16 cellular contexts compared by ENCODE assay signal in genomic region chr11:15199693-15200092, GRCh38.
DNase-seq lines count a peak whose midpoint lies in the region; ATAC-seq, FAIRE-seq and TF ChIP-seq lines count a peak whose summit lies in the region.
"Had no signal": no experiment of that assay in that cellular context is flagged by ENCODE, and none has a peak within 500 bp of the region (broad histone marks: within the 10 kb centered on the region; RNA-seq: fewer than 3 reads in every experiment).

No MANE protein-coding gene starts in this region.

- H3K36me3 ChIP-seq in RWPE2 (ENCODE audit: low read depth): no peaks in the 10 kb centered on the region
- no peaks in the 10 kb centered on the region for H3K36me3 ChIP-seq in small intestine (ENCODE audit: control insufficient read depth in 2 of 2, insufficient read depth in 2 of 2, low read length in 2 of 2)
- H3K36me3 ChIP-seq: spleen had no signal

- H3K4me3 ChIP-seq in RWPE2 (ENCODE audit: severe bottlenecking) (no peak overlapping the region), small intestine (ENCODE audit: low read depth in 1 of 2, low read length in 2 of 2) (no peak overlapping the region)
- H3K4me3 ChIP-seq: SK-N-MC, spleen had no signal

- H3K27me3 ChIP-seq in RWPE2 (ENCODE audit: insufficient read depth, poor library complexity, severe bottlenecking) (no peaks in the 10 kb centered on the region), small intestine (ENCODE audit: control insufficient read depth in 2 of 2, insufficient read depth in 2 of 2, low read length in 2 of 2) (no peaks in the 10 kb centered on the region)
- H3K27me3 ChIP-seq: spleen had no signal

- no peak for FAIRE-seq in small intestine (lab: Jason Lieb, UNC)
- FAIRE-seq: colon, GM18507 had no signal

- no peaks in the 10 kb centered on the region for H3K9me3 ChIP-seq in RWPE2 (ENCODE audit: severe bottlenecking)
- H3K9me3 ChIP-seq in small intestine (ENCODE audit: control insufficient read depth, low read depth): no peaks in the 10 kb centered on the region
- H3K9me3 ChIP-seq: spleen had no signal

- no peaks in the 10 kb centered on the region for H3K4me1 ChIP-seq in RWPE2 (ENCODE audit: insufficient read depth, poor library complexity, severe bottlenecking)
- H3K4me1 ChIP-seq in small intestine (ENCODE audit: control insufficient read depth in 2 of 2, insufficient read depth in 1 of 2, low read depth in 1 of 2, low read length in 1 of 2): peaks cover 2 to 6% of the 10 kb centered on the region in 2 donors
- H3K4me1 ChIP-seq: spleen had no signal

- DNase-seq in NCI-H1694 treated with DMSO at 0.1 percent for 48 hours (lab: John Stamatoyannopoulos, UW) (peak; percentile 2), NCI-H1694 (lab: John Stamatoyannopoulos, UW) (no peak), RWPE2 (ENCODE audit: low spot score) (no peak), foreskin melanocyte (peak; percentile 49), small intestine (peak; percentile 28), T-helper 1 cell (no peak)
- DNase-seq: activated CD4-positive, alpha-beta T cell treated with anti-CD3 and anti-CD28 coated beads for 36 hours; activated effector memory CD4-positive, alpha-beta T cell treated with anti-CD3 and anti-CD28 coated beads, Interleukin-2, amount 50 U/mL, for 16 hours; DMS153; NCI-H2171; spleen had no signal

- H3K27ac ChIP-seq in RWPE2 (ENCODE audit: poor library complexity, severe bottlenecking) (no peak overlapping the region), small intestine (ENCODE audit: low read depth in 1 of 2, low read length in 1 of 2) (no peak overlapping the region)
- H3K27ac ChIP-seq: SK-N-MC, spleen had no signal

- WGBS in small intestine, 3 donors: 9 to 60% (median 32%) methylated on average over 3 of the region's 3 CpGs

- TF ChIP-seq CTCF in RWPE2 (IDR thresholded peaks at IDR 0.05; ENCODE audit: poor library complexity, severe bottlenecking): no peak

- peak; percentile 87 for ATAC-seq in RWPE2 (ENCODE audit: low read depth)
- ATAC-seq in HG02623 (IDR thresholded peaks at IDR 0.05; ENCODE audit: unreplicated experiment): no peak
- ATAC-seq in GM19455 (IDR thresholded peaks at IDR 0.05; ENCODE audit: unreplicated experiment): no peak
- ATAC-seq: activated CD4-positive, alpha-beta T cell treated with anti-CD3 and anti-CD28 coated beads for 36 hours had no signal

Comparison
In these comparisons a context has a peak if more than half of its experiments do, and no peak if none do; other contexts are left out.
1. DNase-seq: peak in NCI-H1694 treated with DMSO at 0.1 percent for 48 hours (single experiment), foreskin melanocyte (single experiment) and small intestine (single experiment); none in NCI-H1694 (single experiment), RWPE2 (single experiment) and T-helper 1 cell (0 of 5).